Comparison of ENCODE assay signal across 8 cellular contexts in the genomic region with DNA sequence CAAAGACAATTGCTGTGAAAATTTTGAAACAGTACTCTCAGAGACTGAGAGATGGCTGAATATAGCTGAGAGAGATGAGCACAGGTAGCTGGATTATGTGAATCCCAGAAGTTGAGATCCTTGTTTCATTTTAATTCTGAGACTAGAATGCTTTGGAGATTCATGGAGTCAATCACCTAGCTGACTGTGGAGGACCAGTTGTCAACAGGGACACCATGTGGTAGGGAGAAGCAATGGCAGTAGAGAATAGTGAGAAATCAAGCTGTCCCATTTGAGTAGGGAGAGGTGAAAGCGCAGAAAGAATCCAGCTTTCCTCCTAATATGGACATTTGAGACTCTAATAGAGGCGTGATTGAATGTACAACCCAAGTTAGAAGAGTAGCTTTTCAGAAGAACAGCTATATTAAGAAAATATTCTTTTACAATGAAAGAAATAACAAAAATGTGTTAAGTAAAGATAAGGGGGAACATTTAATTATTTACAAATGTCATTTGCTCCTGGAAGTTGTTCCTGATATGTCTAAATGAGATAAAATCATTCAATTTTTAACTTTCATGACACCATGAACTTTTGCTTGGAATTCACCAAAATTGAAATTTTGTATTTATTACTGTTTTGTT. TPM values are rescaled to one million over a fixed set of nuclear protein-coding genes. Genes with fewer than 3 reads are reported as not detected.
A peak's percentile ranks its signal among the peaks of the same experiment; 100 is the strongest.
DNase-seq lines count a peak whose midpoint lies in the region; ATAC-seq and TF ChIP-seq lines count a peak whose summit lies in the region.

No MANE protein-coding gene starts in this region.

- no peak overlapping the region for H2BK5ac ChIP-seq in mesendoderm (ENCODE audit: low read length)

- no peak overlapping the region for H3K4me2 ChIP-seq in mesendoderm (ENCODE audit: low read length)

- TF ChIP-seq CTCF in C4-2B (conservative IDR thresholded peaks at IDR 0.05) = peak; percentile 71

- no peak overlapping the region for H3K4ac ChIP-seq in mesendoderm (ENCODE audit: low read depth, low read length)

- no peak overlapping the region for H3K4me3 ChIP-seq in mesendoderm (ENCODE audit: low read length)

- H3K4me1 ChIP-seq in mesendoderm (ENCODE audit: control insufficient read depth, low read depth, low read length) = no peaks in the 10 kb centered on the region

- no peaks in the 10 kb centered on the region for H3K27me3 ChIP-seq in mesendoderm (ENCODE audit: insufficient read depth, low read length, poor library complexity)

- no peak overlapping the region for H3K9ac ChIP-seq in mesendoderm (ENCODE audit: low read length)

- DNase-seq in NCI-H82 (lab: John Stamatoyannopoulos, UW) (peak; percentile 70), dedifferentiated amniotic fluid mesenchymal stem cell (ENCODE audit: extremely low spot score) (peak; percentile 75), mesendoderm (peak; percentile 75), NK-92 (lab: John Stamatoyannopoulos, UW; ENCODE audit: unreplicated experiment) (no peak)

- WGBS in mesendoderm (ENCODE audit: extremely low coverage, insufficient coverage, low lambda C conversion rate) = no CpG with 5 or more reads among the region's 2 CpGs

- no peak overlapping the region for H4K8ac ChIP-seq in mesendoderm (ENCODE audit: low read depth, low read length)

- no peak overlapping the region for H3K23ac ChIP-seq in mesendoderm (ENCODE audit: low read length)

- H4K5ac ChIP-seq in mesendoderm (ENCODE audit: low read length) = no peak overlapping the region

- no peaks in the 10 kb centered on the region for H3K36me3 ChIP-seq in mesendoderm (ENCODE audit: control insufficient read depth, insufficient read depth, low read length)

- no peak overlapping the region for H2AK5ac ChIP-seq in mesendoderm (ENCODE audit: low read length)

- no peak overlapping the region for H3K56ac ChIP-seq in mesendoderm (ENCODE audit: low read length)

- no peak overlapping the region for H3K27ac ChIP-seq in C4-2B
- H3K27ac ChIP-seq in mesendoderm (ENCODE audit: low read depth, low read length) = no peak overlapping the region

- H2BK120ac ChIP-seq in mesendoderm (ENCODE audit: low read depth, low read length) = no peak overlapping the region

- H3K79me2 ChIP-seq in mesendoderm (ENCODE audit: control insufficient read depth, insufficient read depth, low read length) = no peaks in the 10 kb centered on the region

- no peaks in the 10 kb centered on the region for H3K79me1 ChIP-seq in mesendoderm (ENCODE audit: low read length)

- ATAC-seq in GM19025 (IDR thresholded peaks at IDR 0.05; ENCODE audit: low read depth, unreplicated experiment) (peak; percentile 62), HG03378 (IDR thresholded peaks at IDR 0.05; ENCODE audit: unreplicated experiment) (peak; percentile 89), HG02840 (IDR thresholded peaks at IDR 0.05; ENCODE audit: low FRiP score, unreplicated experiment) (no peak)

- no peak overlapping the region for H3K18ac ChIP-seq in mesendoderm (ENCODE audit: low read length)

- no peak overlapping the region for H2BK15ac ChIP-seq in mesendoderm (replicated peaks; ENCODE audit: low read depth)

RNA-seq across cellular contexts. Expression of a gene that starts 30.3 kb away (rescaled TPM):
- polyA plus RNA-seq in mesendoderm (2013, experiment 1 of 2) = 0.22 TPM
- polyA plus RNA-seq in mesendoderm (2013, experiment 2 of 2) = 0.18 TPM
